Comparison of ENCODE assay signal across 2 cellular contexts in the genomic region with DNA sequence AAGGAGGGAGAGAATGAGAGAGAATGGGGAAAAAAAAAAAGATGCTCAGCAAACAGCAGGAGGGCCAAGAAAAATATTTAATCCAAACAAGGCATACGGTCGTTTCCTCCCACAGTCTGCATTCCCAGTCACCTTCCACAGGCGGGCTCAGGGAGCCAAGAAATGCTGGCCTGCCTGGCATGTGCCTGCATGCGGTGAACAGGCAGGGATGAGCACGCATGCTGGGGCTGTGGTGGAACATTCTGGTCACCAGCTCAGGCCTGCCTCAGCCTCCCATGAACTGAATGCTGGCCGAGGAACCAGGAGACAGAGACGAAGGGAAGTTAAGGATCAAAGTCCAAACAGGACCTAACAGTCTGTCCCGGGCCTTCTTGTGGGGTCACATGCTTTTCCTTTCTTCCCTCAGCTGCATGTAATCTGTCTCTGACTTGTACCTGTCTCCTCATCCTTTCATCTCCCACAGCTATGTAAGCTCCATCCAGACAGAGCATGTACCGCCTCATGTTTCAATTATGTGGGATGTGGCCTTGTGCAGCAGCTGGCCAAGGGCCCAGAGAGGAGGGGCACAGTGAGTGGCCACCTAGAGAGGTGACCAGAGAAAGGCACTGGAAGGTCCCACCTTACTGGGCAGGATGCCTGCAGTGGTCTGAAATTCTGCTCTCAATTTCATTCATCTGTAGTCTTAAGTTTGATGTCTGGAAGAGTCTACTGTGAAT.
TF ChIP-seq lines count a peak whose summit lies in the region.

No MANE protein-coding gene starts in this region.

TF ChIP-seq in GM23338, 12 proteins besides CTCF, POLR2A, EP300 and RAD21 (continues in another document):
- no peak for TF ChIP-seq ZNF331 (CRISPR knock-in tag; IDR thresholded peaks at IDR 0.05; ENCODE audit: low read depth)
- TF ChIP-seq EZH2phosphoT487 (IDR thresholded peaks at IDR 0.05; ENCODE audit: unreplicated experiment), result no peak
- TF ChIP-seq EZH2 (IDR thresholded peaks at IDR 0.05; ENCODE audit: low read depth, unreplicated experiment), result no peak
- no peak for TF ChIP-seq STAT1 (IDR thresholded peaks at IDR 0.05; ENCODE audit: unreplicated experiment)
- TF ChIP-seq, protein P1, sequence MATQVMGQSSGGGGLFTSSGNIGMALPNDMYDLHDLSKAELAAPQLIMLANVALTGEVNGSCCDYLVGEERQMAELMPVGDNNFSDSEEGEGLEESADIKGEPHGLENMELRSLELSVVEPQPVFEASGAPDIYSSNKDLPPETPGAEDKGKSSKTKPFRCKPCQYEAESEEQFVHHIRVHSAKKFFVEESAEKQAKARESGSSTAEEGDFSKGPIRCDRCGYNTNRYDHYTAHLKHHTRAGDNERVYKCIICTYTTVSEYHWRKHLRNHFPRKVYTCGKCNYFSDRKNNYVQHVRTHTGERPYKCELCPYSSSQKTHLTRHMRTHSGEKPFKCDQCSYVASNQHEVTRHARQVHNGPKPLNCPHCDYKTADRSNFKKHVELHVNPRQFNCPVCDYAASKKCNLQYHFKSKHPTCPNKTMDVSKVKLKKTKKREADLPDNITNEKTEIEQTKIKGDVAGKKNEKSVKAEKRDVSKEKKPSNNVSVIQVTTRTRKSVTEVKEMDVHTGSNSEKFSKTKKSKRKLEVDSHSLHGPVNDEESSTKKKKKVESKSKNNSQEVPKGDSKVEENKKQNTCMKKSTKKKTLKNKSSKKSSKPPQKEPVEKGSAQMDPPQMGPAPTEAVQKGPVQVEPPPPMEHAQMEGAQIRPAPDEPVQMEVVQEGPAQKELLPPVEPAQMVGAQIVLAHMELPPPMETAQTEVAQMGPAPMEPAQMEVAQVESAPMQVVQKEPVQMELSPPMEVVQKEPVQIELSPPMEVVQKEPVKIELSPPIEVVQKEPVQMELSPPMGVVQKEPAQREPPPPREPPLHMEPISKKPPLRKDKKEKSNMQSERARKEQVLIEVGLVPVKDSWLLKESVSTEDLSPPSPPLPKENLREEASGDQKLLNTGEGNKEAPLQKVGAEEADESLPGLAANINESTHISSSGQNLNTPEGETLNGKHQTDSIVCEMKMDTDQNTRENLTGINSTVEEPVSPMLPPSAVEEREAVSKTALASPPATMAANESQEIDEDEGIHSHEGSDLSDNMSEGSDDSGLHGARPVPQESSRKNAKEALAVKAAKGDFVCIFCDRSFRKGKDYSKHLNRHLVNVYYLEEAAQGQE (IDR thresholded peaks at IDR 0.05; ENCODE audit: unreplicated experiment), result no peak
- TF ChIP-seq CREB1 (CRISPR knock-in tag; IDR thresholded peaks at IDR 0.05; ENCODE audit: low read depth), result no peak
- no peak for TF ChIP-seq NANOG (IDR thresholded peaks at IDR 0.05; ENCODE audit: borderline replicate concordance)
- no peak for TF ChIP-seq ZNF114 (CRISPR knock-in tag; IDR thresholded peaks at IDR 0.05)
- TF ChIP-seq, protein P2, sequence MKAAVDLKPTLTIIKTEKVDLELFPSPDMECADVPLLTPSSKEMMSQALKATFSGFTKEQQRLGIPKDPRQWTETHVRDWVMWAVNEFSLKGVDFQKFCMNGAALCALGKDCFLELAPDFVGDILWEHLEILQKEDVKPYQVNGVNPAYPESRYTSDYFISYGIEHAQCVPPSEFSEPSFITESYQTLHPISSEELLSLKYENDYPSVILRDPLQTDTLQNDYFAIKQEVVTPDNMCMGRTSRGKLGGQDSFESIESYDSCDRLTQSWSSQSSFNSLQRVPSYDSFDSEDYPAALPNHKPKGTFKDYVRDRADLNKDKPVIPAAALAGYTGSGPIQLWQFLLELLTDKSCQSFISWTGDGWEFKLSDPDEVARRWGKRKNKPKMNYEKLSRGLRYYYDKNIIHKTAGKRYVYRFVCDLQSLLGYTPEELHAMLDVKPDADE (IDR thresholded peaks at IDR 0.05), result no peak
- TF ChIP-seq POLR2AphosphoS5 (IDR thresholded peaks at IDR 0.05; ENCODE audit: low read depth), result no peak
- TF ChIP-seq JUNB (IDR thresholded peaks at IDR 0.05; ENCODE audit: unreplicated experiment), result no peak

TF ChIP-seq in H1, 55 proteins besides CTCF, POLR2A, EP300 and RAD21:
- no peak for TF ChIP-seq KDM5A (IDR thresholded peaks at IDR 0.05; ENCODE audit: low read length)
- TF ChIP-seq, protein P3, sequence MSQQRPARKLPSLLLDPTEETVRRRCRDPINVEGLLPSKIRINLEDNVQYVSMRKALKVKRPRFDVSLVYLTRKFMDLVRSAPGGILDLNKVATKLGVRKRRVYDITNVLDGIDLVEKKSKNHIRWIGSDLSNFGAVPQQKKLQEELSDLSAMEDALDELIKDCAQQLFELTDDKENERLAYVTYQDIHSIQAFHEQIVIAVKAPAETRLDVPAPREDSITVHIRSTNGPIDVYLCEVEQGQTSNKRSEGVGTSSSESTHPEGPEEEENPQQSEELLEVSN (IDR thresholded peaks at IDR 0.05), result 0 out of 2 replicates have a peak, but pooled peaks have one; percentile 16
- TF ChIP-seq, protein P4, sequence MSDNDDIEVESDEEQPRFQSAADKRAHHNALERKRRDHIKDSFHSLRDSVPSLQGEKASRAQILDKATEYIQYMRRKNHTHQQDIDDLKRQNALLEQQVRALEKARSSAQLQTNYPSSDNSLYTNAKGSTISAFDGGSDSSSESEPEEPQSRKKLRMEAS (IDR thresholded peaks at IDR 0.05), result 0 out of 2 replicates have a peak, but pooled peaks have one; percentile 44
